ENCODE assay signal across 8 cellular contexts in genomic region chr17:81511550-81511799, GRCh38. TPM values are rescaled to one million over a fixed set of nuclear protein-coding genes. Genes with fewer than 3 reads are reported as not detected.
DNase-seq lines count a peak whose midpoint lies in the region; TF ChIP-seq lines count a peak whose summit lies in the region.

No MANE protein-coding gene starts in this region.

- H3K27ac ChIP-seq in effector memory CD4-positive, alpha-beta T cell (ENCODE audit: insufficient read depth, low read length, poor library complexity, severe bottlenecking), result peak overlapping the region; percentile 77
- H3K27ac ChIP-seq in neural cell (ENCODE audit: low read length), result peak overlapping the region; percentile 96

- H3K79me2 ChIP-seq in neural cell (replicated peaks; ENCODE audit: insufficient read depth, low read length), result peaks cover 74% of the 10 kb centered on the region

- peaks cover 16% of the 10 kb centered on the region for H3F3A ChIP-seq in neural cell (ENCODE audit: insufficient read depth, low read length, poor library complexity, severe bottlenecking)

- peaks cover 49% of the 10 kb centered on the region for H4K20me1 ChIP-seq in neural cell (ENCODE audit: insufficient read depth)

- H3K27ac Mint-ChIP-seq in CD14-positive monocyte, result peak overlapping the region; percentile 82 to 95 (median 89)

- H3K9me3 Mint-ChIP-seq in CD14-positive monocyte, result peaks cover 0 to 4% (median 1%) of the 10 kb centered on the region in 7 donors

- TF ChIP-seq EP300 in neural cell (conservative IDR thresholded peaks at IDR 0.05; ENCODE audit: poor library complexity, severe bottlenecking), result no peak

- H3K4me2 ChIP-seq in neural cell (ENCODE audit: low read length), result peak overlapping the region; percentile 15

- H3K9me2 ChIP-seq in neural cell (ENCODE audit: insufficient read depth, low read length), result no peaks in the 10 kb centered on the region

- H3K4me1 ChIP-seq in effector memory CD4-positive, alpha-beta T cell (ENCODE audit: control insufficient read depth, insufficient read depth, low read length, poor library complexity, severe bottlenecking), result peaks cover 48% of the 10 kb centered on the region

- H3K27me3 ChIP-seq in effector memory CD4-positive, alpha-beta T cell (replicated peaks; ENCODE audit: control insufficient read depth, insufficient read depth, low read length, poor library complexity, severe bottlenecking), result no peaks in the 10 kb centered on the region
- H3K27me3 ChIP-seq in neural cell (ENCODE audit: insufficient read depth, low read depth, low read length), result no peaks in the 10 kb centered on the region

- TF ChIP-seq RAD21 in neural cell (conservative IDR thresholded peaks at IDR 0.05), result no peak

- peaks cover 62% of the 10 kb centered on the region for H3K4me1 Mint-ChIP-seq in CD14-positive monocyte

- H3K4me3 Mint-ChIP-seq in CD14-positive monocyte, result peak overlapping the region; percentile 95 to 96

- H3K4me3 ChIP-seq in effector memory CD4-positive, alpha-beta T cell (ENCODE audit: insufficient read depth, low read depth, low read length, poor library complexity, severe bottlenecking), result peak overlapping the region; percentile 67
- peak overlapping the region; percentile 99 for H3K4me3 ChIP-seq in neural cell (ENCODE audit: low read length)

- TF ChIP-seq CTCF in CD14-positive monocyte (IDR thresholded peaks at IDR 0.05) (no peak), neural cell (IDR thresholded peaks at IDR 0.05; ENCODE audit: poor library complexity, severe bottlenecking) (no peak)

- H3K36me3 ChIP-seq in effector memory CD4-positive, alpha-beta T cell (ENCODE audit: control insufficient read depth, insufficient read depth, low read length), result peaks cover 28% of the 10 kb centered on the region
- H3K36me3 ChIP-seq in neural cell (ENCODE audit: insufficient read depth, low read length), result peaks cover 31% of the 10 kb centered on the region

- intact Hi-C loops in CD14-positive monocyte (cut with micrococcal nuclease), result loop anchor here (2.0 to 5.0 kb wide), 4 partner anchors 25 to 114 kb away; partner anchors contain the start of genes BAHCC1 (in 1 of the 2) and FAAP100 (in 1 of the 2)

- H2AFZ ChIP-seq in neural cell (ENCODE audit: low read depth, low read length), result no peak overlapping the region

- H3K27me3 Mint-ChIP-seq in CD14-positive monocyte (ENCODE audit: low read depth in 3 of 3), result peaks cover 0 to 2% (median 0%) of the 10 kb centered on the region in 3 donors

- peaks cover 31 to 41% of the 10 kb centered on the region in 2 donors for H3K36me3 Mint-ChIP-seq in CD14-positive monocyte

- DNase-seq in CD14-positive monocyte (ENCODE audit: low spot score) (no peak), NCI-H69 (lab: John Stamatoyannopoulos, UW) (peak; percentile 60), NCI-H1092 (lab: John Stamatoyannopoulos, UW) (no peak), 8988T (no peak), SKM-1 (lab: John Stamatoyannopoulos, UW; ENCODE audit: unreplicated experiment) (no peak), COLO829 (ENCODE audit: low spot score) (no peak)
- DNase-seq in effector memory CD4-positive, alpha-beta T cell, result no peak

- H3K9ac ChIP-seq in neural cell (ENCODE audit: low read length), result peak overlapping the region; percentile 99

- no peaks in the 10 kb centered on the region for H3K9me3 ChIP-seq in effector memory CD4-positive, alpha-beta T cell (ENCODE audit: control insufficient read depth, low read length)
- H3K9me3 ChIP-seq in neural cell (ENCODE audit: low read length), result no peaks in the 10 kb centered on the region

TF ChIP-seq in neural cell, 6 proteins besides CTCF, POLR2A, EP300 and RAD21:
- TF ChIP-seq TAF1 (IDR thresholded peaks at IDR 0.05; ENCODE audit: low read depth) (no peak), EZH2 (IDR thresholded peaks at IDR 0.05; ENCODE audit: borderline replicate concordance, insufficient read depth, low read length, poor library complexity, severe bottlenecking) (no peak), SMC3 (conservative IDR thresholded peaks at IDR 0.05; ENCODE audit: poor library complexity) (no peak), MXI1 (conservative IDR thresholded peaks at IDR 0.05; ENCODE audit: poor library complexity, severe bottlenecking) (no peak), REST (IDR thresholded peaks at IDR 0.05; ENCODE audit: borderline replicate concordance) (no peak), POLR2AphosphoS5 (IDR thresholded peaks at IDR 0.05) (no peak)

RNA-seq across cellular contexts. Expression of gene ACTG1, which starts 1.1 kb away (rescaled TPM):
- polyA plus RNA-seq in CD14-positive monocyte, result 1,000 to 10,000 TPM; 1,133 to 1,620 TPM
- 8,273 and 9,187 TPM in 2 replicates for polyA plus RNA-seq in neural cell
- polyA minus RNA-seq in neural cell, result 9,577 and 9,692 TPM in 2 replicates

RNA-seq across cellular contexts. Expression of gene FSCN2, which starts 16.7 kb away (rescaled TPM):
- polyA plus RNA-seq in CD14-positive monocyte, result not detected
- polyA plus RNA-seq in neural cell, result 3.6 and 4.8 TPM in 2 replicates
- 7.3 and 9.7 TPM in 2 replicates for polyA minus RNA-seq in neural cell

RNA-seq across cellular contexts. Expression of gene FAAP100, which starts 40.7 kb away (rescaled TPM):
- polyA plus RNA-seq in CD14-positive monocyte (10 to 100 TPM; 10.3 to 13.9 TPM), neural cell (56.3 and 61.5 TPM in 2 replicates)
- polyA minus RNA-seq in neural cell, result 55.7 and 61.8 TPM in 2 replicates
